ENCODE assay signal across 1 cellular context in genomic region chr6:37187321-37188022, GRCh38.
TF ChIP-seq lines count a peak whose summit lies in the region.

No MANE protein-coding gene starts in this region.

TF ChIP-seq in K562, 482 proteins besides CTCF, POLR2A, EP300 and RAD21 (continued from another document and continues in another):
- TF ChIP-seq REST (CRISPR knock-in tag; IDR thresholded peaks at IDR 0.05; ENCODE audit: low read depth) (peak; percentile 77; the same call in 1 of the 2 replicates), SMAD4 (CRISPR knock-in tag; conservative IDR thresholded peaks at IDR 0.05) (peak; percentile 86), ZNF76 (CRISPR knock-in tag; IDR thresholded peaks at IDR 0.05; ENCODE audit: borderline replicate concordance) (peak; percentile 33; the same call in 1 of the 2 replicates), ZBTB17 (CRISPR knock-in tag; IDR thresholded peaks at IDR 0.05) (0 out of 2 replicates have a peak, but pooled peaks have one; percentile 45), E2F3 (CRISPR knock-in tag; IDR thresholded peaks at IDR 0.05) (peak; percentile 55), RB1 (IDR thresholded peaks at IDR 0.05; ENCODE audit: low read depth) (peak; percentile 8; the same call in 1 of the 2 replicates), TAF7 (tag; IDR thresholded peaks at IDR 0.05) (0 out of 2 replicates have a peak, but pooled peaks have one; percentile 42), CREB5 (CRISPR knock-in tag; IDR thresholded peaks at IDR 0.05) (0 out of 2 replicates have a peak, but pooled peaks have one; percentile 53), GTF2B (IDR thresholded peaks at IDR 0.05; ENCODE audit: extremely low read depth, insufficient read length) (no peak), FOXO4 (CRISPR knock-in tag; IDR thresholded peaks at IDR 0.05) (0 out of 2 replicates have a peak, but pooled peaks have one; percentile 15), ZNF79 (CRISPR knock-in tag; IDR thresholded peaks at IDR 0.05; ENCODE audit: low read depth) (0 out of 2 replicates have a peak, but pooled peaks have one; percentile 10), TAF1 (IDR thresholded peaks at IDR 0.05; ENCODE audit: control insufficient read depth, extremely low read depth, insufficient read depth, low read length, severe bottlenecking) (peak; percentile 30), PHB (CRISPR knock-in tag; IDR thresholded peaks at IDR 0.05) (no peak), NR2C2 (CRISPR knock-in tag; IDR thresholded peaks at IDR 0.05) (no peak), NR2C2 (tag; IDR thresholded peaks at IDR 0.05) (0 out of 2 replicates have a peak, but pooled peaks have one; percentile 35), KDM2B (CRISPR knock-in tag; IDR thresholded peaks at IDR 0.05) (no peak), MGA (IDR thresholded peaks at IDR 0.05) (no peak), ZNF212 (CRISPR knock-in tag; IDR thresholded peaks at IDR 0.05) (0 out of 2 replicates have a peak, but pooled peaks have one; percentile 9), ZNF707 (CRISPR knock-in tag; conservative IDR thresholded peaks at IDR 0.05) (0 out of 2 replicates have a peak, but pooled peaks have one; percentile 3), ZNF592 (IDR thresholded peaks at IDR 0.05) (peak; percentile 96), ZNF644 (tag; IDR thresholded peaks at IDR 0.05; ENCODE audit: low read depth) (peak; percentile 1; the same call in 1 of the 2 replicates), SMARCA4 (IDR thresholded peaks at IDR 0.05) (0 out of 2 replicates have a peak, but pooled peaks have one; percentile 27), DMBX1 (CRISPR knock-in tag; IDR thresholded peaks at IDR 0.05; ENCODE audit: borderline replicate concordance) (peak; percentile 94), ZNF445 (CRISPR knock-in tag; IDR thresholded peaks at IDR 0.05; ENCODE audit: low read depth) (0 out of 2 replicates have a peak, but pooled peaks have one; percentile 25), ZNF395 (CRISPR knock-in tag; IDR thresholded peaks at IDR 0.05) (0 out of 2 replicates have a peak, but pooled peaks have one; percentile 35)
